In the genomic region with DNA sequence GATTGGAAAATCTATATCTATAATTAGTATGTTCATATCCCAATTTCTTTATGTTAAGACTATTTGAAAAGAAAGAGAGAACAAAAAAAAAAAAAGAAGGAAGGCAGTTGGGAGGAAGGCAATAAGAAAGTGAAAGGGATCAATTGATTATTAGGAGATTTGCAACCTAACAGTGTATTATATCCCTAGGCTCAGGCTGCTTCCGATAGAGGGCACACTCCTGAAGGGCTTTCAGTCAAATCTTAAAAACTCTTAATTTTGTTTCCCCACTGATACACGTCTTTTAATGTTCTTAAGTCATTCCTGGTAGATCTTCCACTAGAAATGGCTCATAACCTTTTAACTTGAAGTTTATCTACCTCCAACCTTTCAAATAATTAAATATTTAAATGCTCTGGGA, we compare ENCODE assay signal across 18 cellular contexts.
"Had no signal": no experiment of that assay in that cellular context is flagged by ENCODE, and none has a peak within 500 bp of the region (broad histone marks: within the 10 kb centered on the region; RNA-seq: fewer than 3 reads in every experiment).

No MANE protein-coding gene starts in this region.

- H3K4me1 ChIP-seq: ascending aorta, left lung, tibial nerve, vagina had no signal

- H3K36me3 ChIP-seq: ascending aorta, left lung, tibial nerve, vagina had no signal

- H3K9me3 ChIP-seq: ascending aorta, left lung, mucosa of descending colon, vagina had no signal

- ATAC-seq: left lung; mucosa of descending colon; naive thymus-derived CD4-positive, alpha-beta T cell had no signal

- H3K9me3 Mint-ChIP-seq: activated naive CD4-positive, alpha-beta T cell treated with anti-CD3 and anti-CD28 coated beads, Interleukin-2, amount 10 ng/mL, durations not matched to agents 7 days and 5 days; T-helper 1 cell treated with Interleukin-12 subunit alpha and Interleukin-12 subunit beta and Interleukin-4 antibody, amounts not matched to agents 30 μg/mL and 1 μg/mL, for 36 hours had no signal

- H3K27ac ChIP-seq: ascending aorta, left lung, skin epidermis, tibial nerve, vagina had no signal

- H3K27me3 Mint-ChIP-seq: activated naive CD4-positive, alpha-beta T cell treated with anti-CD3 and anti-CD28 coated beads, Interleukin-2, amount 10 ng/mL, durations not matched to agents 7 days and 5 days; naive thymus-derived CD4-positive, alpha-beta T cell had no signal

- H3K27me3 ChIP-seq: ascending aorta, left lung, tibial nerve, vagina had no signal

- H3K4me3 ChIP-seq: ascending aorta, left lung, mucosa of descending colon, skin epidermis, tibial nerve, vagina had no signal

- H3K4me1 Mint-ChIP-seq: activated naive CD4-positive, alpha-beta T cell treated with anti-CD3 and anti-CD28 coated beads, Interleukin-2, amount 10 ng/mL, durations not matched to agents 7 days and 5 days; naive thymus-derived CD4-positive, alpha-beta T cell had no signal

- H3K36me3 Mint-ChIP-seq: activated naive CD4-positive, alpha-beta T cell treated with anti-CD3 and anti-CD28 coated beads, Interleukin-2, amount 10 ng/mL, durations not matched to agents 7 days and 5 days; naive thymus-derived CD4-positive, alpha-beta T cell had no signal

- H3K4me3 Mint-ChIP-seq: activated naive CD4-positive, alpha-beta T cell treated with anti-CD3 and anti-CD28 coated beads, Interleukin-2, amount 10 ng/mL, durations not matched to agents 7 days and 5 days; naive thymus-derived CD4-positive, alpha-beta T cell; T-helper 1 cell treated with Interleukin-12 subunit alpha and Interleukin-12 subunit beta and Interleukin-4 antibody, amounts not matched to agents 30 μg/mL and 1 μg/mL, for 36 hours had no signal

- DNase-seq: activated CD4-positive, alpha-beta T cell treated with anti-CD3 and anti-CD28 coated beads, Interleukin-2, amount 50 U/mL, for 48 hours; activated naive CD4-positive, alpha-beta T cell treated with anti-CD3 and anti-CD28 coated beads, Interleukin-2, amount 10 ng/mL, durations not matched to agents 7 days and 5 days; activated T-cell treated with anti-CD3 and anti-CD28 coated beads, Interleukin-2, amount 50 U/mL, for 1 hour; dermis blood vessel endothelial cell; erythroblast; left lung; mammary epithelial cell; mucosa of descending colon; naive thymus-derived CD4-positive, alpha-beta T cell; nucleus accumbens; posterior cingulate gyrus; stimulated activated CD4-positive, alpha-beta T cell treated with anti-CD3 and anti-CD28 coated beads, Interleukin-4, amount 100 ng/mL, for 24 hours; stimulated activated naive CD4-positive, alpha-beta T cell had no signal

- H3K27ac Mint-ChIP-seq: activated naive CD4-positive, alpha-beta T cell treated with anti-CD3 and anti-CD28 coated beads, Interleukin-2, amount 10 ng/mL, durations not matched to agents 7 days and 5 days; naive thymus-derived CD4-positive, alpha-beta T cell; T-helper 1 cell treated with Interleukin-12 subunit alpha and Interleukin-12 subunit beta and Interleukin-4 antibody, amounts not matched to agents 30 μg/mL and 1 μg/mL, for 36 hours had no signal
